Comparison of ENCODE assay signal across 21 cellular contexts in genomic region chr1:59978026-59978425, GRCh38. TPM values are rescaled to one million over a fixed set of nuclear protein-coding genes. Genes with fewer than 3 reads are reported as not detected.
DNase-seq lines count a peak whose midpoint lies in the region; FAIRE-seq and TF ChIP-seq lines count a peak whose summit lies in the region.
"Had no signal": no experiment of that assay in that cellular context is flagged by ENCODE, and none has a peak within 500 bp of the region (broad histone marks: within the 10 kb centered on the region; RNA-seq: fewer than 3 reads in every experiment).

No MANE protein-coding gene starts in this region.

- H3K36me3 ChIP-seq in mammary epithelial cell (ENCODE audit: insufficient read depth, low read length) (no peaks in the 10 kb centered on the region), neural progenitor cell (no peaks in the 10 kb centered on the region)

- H3K27ac Mint-ChIP-seq in MCF 10A (ENCODE audit: low read depth, unreplicated experiment) (no peak overlapping the region), osteocyte (ENCODE audit: unreplicated experiment) (peak overlapping the region; percentile 43), neural progenitor cell (no peak overlapping the region), endothelial cell (ENCODE audit: unreplicated experiment) (no peak overlapping the region)
- H3K27ac Mint-ChIP-seq: CD4-positive, alpha-beta T cell; GM23338; IgD-negative memory B cell had no signal

- H3F3A ChIP-seq in neural progenitor cell (ENCODE audit: low read depth), result peaks cover 16% of the 10 kb centered on the region

- no peaks in the 10 kb centered on the region for H3K4me1 Mint-ChIP-seq in MCF 10A (ENCODE audit: insufficient read depth, unreplicated experiment)
- peaks cover 16% of the 10 kb centered on the region for H3K4me1 Mint-ChIP-seq in osteocyte (ENCODE audit: unreplicated experiment)
- H3K4me1 Mint-ChIP-seq in neural progenitor cell, result peaks cover 23% of the 10 kb centered on the region
- no peaks in the 10 kb centered on the region for H3K4me1 Mint-ChIP-seq in endothelial cell (ENCODE audit: unreplicated experiment)
- H3K4me1 Mint-ChIP-seq: GM23338 had no signal

- no peak overlapping the region for H3K9ac ChIP-seq in mammary epithelial cell (ENCODE audit: insufficient read depth, low read length)
- H3K9ac ChIP-seq in neural progenitor cell, result no peak overlapping the region

- CTCF ChIA-PET in MCF 10A (lab: Yijun Ruan, JAX) (interaction anchor here (0.6 to 9.7 kb wide), 7 partner anchors 12 to 787 kb away, joined by 3 to 88 read pairs (median 6); no protein-coding TSS in a partner anchor), mammary epithelial cell (lab: Charles Lee; ENCODE audit: low non-redundant PET) (no interaction called here)

- TF ChIP-seq CTCF in MCF 10A (IDR thresholded peaks at IDR 0.05; ENCODE audit: unreplicated experiment) (no peak), mammary epithelial cell (conservative IDR thresholded peaks at IDR 0.05 in 1 of 2, IDR thresholded peaks at IDR 0.05 in 1 of 2; ENCODE audit: extremely low read depth in 1 of 2, insufficient read depth in 1 of 2, low read depth in 1 of 2, low read length in 2 of 2) (no peak), osteocyte (IDR thresholded peaks at IDR 0.05) (no peak), D721Med (IDR thresholded peaks at IDR 0.05; ENCODE audit: insufficient read depth, missing control alignments) (no peak), neural progenitor cell (IDR thresholded peaks at IDR 0.05) (no peak), endothelial cell (IDR thresholded peaks at IDR 0.05; ENCODE audit: unreplicated experiment) (no peak)

- no TSS peak for BruUV-seq in MCF 10A (replicated peaks; lab: Mats Ljungman, UMichigan)
- BruUV-seq in mammary epithelial cell (replicated peaks; lab: Mats Ljungman, UMichigan), result no TSS peak

- H4K20me1 ChIP-seq in mammary epithelial cell (ENCODE audit: insufficient read depth, low read length) (no peaks in the 10 kb centered on the region), neural progenitor cell (ENCODE audit: low read depth) (no peaks in the 10 kb centered on the region)

- H3K36me3 Mint-ChIP-seq in MCF 10A (ENCODE audit: insufficient read depth, unreplicated experiment) (no peaks in the 10 kb centered on the region), osteocyte (ENCODE audit: unreplicated experiment) (peaks cover 2% of the 10 kb centered on the region), neural progenitor cell (no peaks in the 10 kb centered on the region), endothelial cell (ENCODE audit: low read depth, unreplicated experiment) (no peaks in the 10 kb centered on the region)
- H3K36me3 Mint-ChIP-seq: IgD-negative memory B cell had no signal

- POLR2A ChIA-PET in MCF 10A (lab: Yijun Ruan, JAX), result no interaction called here

- H2AFZ ChIP-seq in mammary epithelial cell (ENCODE audit: low read depth, low read length) (no peak overlapping the region), neural progenitor cell (replicated peaks) (no peak overlapping the region)
- H2AFZ ChIP-seq: GM23338 had no signal

- WGBS in mammary epithelial cell (ENCODE audit: low coverage, missing lambda C conversion rate), result 42% methylated on average over 1 of the region's 1 CpG

- intact Hi-C loops in MCF 10A (cut with micrococcal nuclease) (loop anchor here (5.0 to 10.0 kb wide), 2 partner anchors 789 to 867 kb away; no protein-coding TSS in a partner anchor), mammary epithelial cell (cut with micrococcal nuclease) (loop anchor here (5.0 to 10.0 kb wide), 4 partner anchors 177 to 867 kb away; no protein-coding TSS in a partner anchor)

- H3K4me2 ChIP-seq in mammary epithelial cell (ENCODE audit: insufficient read depth, low read depth, low read length), result no peak overlapping the region
- no peak overlapping the region for H3K4me2 ChIP-seq in neural progenitor cell
- H3K4me2 ChIP-seq: GM23338 had no signal

- H3K4me3 Mint-ChIP-seq in MCF 10A (ENCODE audit: unreplicated experiment) (no peak overlapping the region), osteocyte (ENCODE audit: unreplicated experiment) (no peak overlapping the region), neural progenitor cell (no peak overlapping the region), endothelial cell (ENCODE audit: unreplicated experiment) (no peak overlapping the region)
- H3K4me3 Mint-ChIP-seq: CD4-positive, alpha-beta T cell; GM23338; IgD-negative memory B cell had no signal

- H3K27me3 ChIP-seq in mammary epithelial cell (ENCODE audit: insufficient read depth, low read length) (peaks cover 7% of the 10 kb centered on the region), neural progenitor cell (peaks cover 18% of the 10 kb centered on the region)

- H3K9me3 Mint-ChIP-seq in MCF 10A (ENCODE audit: unreplicated experiment) (no peaks in the 10 kb centered on the region), osteocyte (ENCODE audit: unreplicated experiment) (no peaks in the 10 kb centered on the region), neural progenitor cell (no peaks in the 10 kb centered on the region), endothelial cell (ENCODE audit: unreplicated experiment) (no peaks in the 10 kb centered on the region)
- H3K9me3 Mint-ChIP-seq: CD4-positive, alpha-beta T cell; GM23338 had no signal

- in situ Hi-C loops in mammary epithelial cell (cut with MboI; ENCODE audit: low sequenced_read_pairs in 2 of 2), result no loop called here

- dilution Hi-C loops in mammary epithelial cell (cut with HindIII; ENCODE audit: low sequenced_read_pairs), result no loop called here

- H3K4me3 ChIP-seq in mammary epithelial cell (replicated peaks in 1 of 3; ENCODE audit: insufficient read depth in 1 of 3, low read depth in 2 of 3, low read length in 3 of 3), result no peak overlapping the region
- no peak overlapping the region for H3K4me3 ChIP-seq in neural progenitor cell
- H3K4me3 ChIP-seq: GM23338 had no signal

- H3K9me3 ChIP-seq in mammary epithelial cell (replicated peaks; ENCODE audit: insufficient read depth, low read length) (no peaks in the 10 kb centered on the region), neural progenitor cell (ENCODE audit: low read depth) (no peaks in the 10 kb centered on the region)
- H3K9me3 ChIP-seq: Caco-2 had no signal

- FAIRE-seq in D721Med (lab: Jason Lieb, UNC), result no peak
- FAIRE-seq: A204.1 had no signal

- H3K79me2 ChIP-seq in mammary epithelial cell (ENCODE audit: insufficient read depth, low read length) (no peaks in the 10 kb centered on the region), neural progenitor cell (ENCODE audit: low read depth) (no peaks in the 10 kb centered on the region)

- DNase-seq in MCF 10A (ENCODE audit: unreplicated experiment) (peak; percentile 35), mammary epithelial cell (no peak), fibroblast of peridontal ligament (ENCODE audit: extremely low read depth) (peak; percentile 58), osteocyte (ENCODE audit: extremely low spot score, unreplicated experiment) (no peak), D721Med (ENCODE audit: insufficient read length, low spot score) (no peak), neural progenitor cell (ENCODE audit: low spot score) (no peak), SK-N-DZ (ENCODE audit: low spot score) (no peak), endothelial cell (ENCODE audit: low spot score) (no peak)
- DNase-seq: Caco-2; CD4-positive, alpha-beta T cell; HCEC 1CT; Karpas-422; MM.1S; NCI-H1105; NCI-H2081; NCI-H2171 treated with DMSO at 0.1 percent for 48 hours; NCI-H526 treated with DMSO at 0.1 percent for 48 hours had no signal

- H3K4me1 ChIP-seq in mammary epithelial cell (ENCODE audit: insufficient read depth, low read length) (no peaks in the 10 kb centered on the region), neural progenitor cell (peaks cover 22% of the 10 kb centered on the region)
- H3K4me1 ChIP-seq: Caco-2 had no signal

- H3K27me3 Mint-ChIP-seq in MCF 10A (ENCODE audit: insufficient read depth, unreplicated experiment) (peaks cover 50% of the 10 kb centered on the region), osteocyte (ENCODE audit: unreplicated experiment) (no peaks in the 10 kb centered on the region), neural progenitor cell (ENCODE audit: insufficient read depth, low read depth) (peaks cover 8% of the 10 kb centered on the region), endothelial cell (ENCODE audit: unreplicated experiment) (peaks cover under 1% of the 10 kb centered on the region)

- H3K27ac ChIP-seq in mammary epithelial cell (ENCODE audit: insufficient read depth, low read depth, low read length), result no peak overlapping the region
- no peak overlapping the region for H3K27ac ChIP-seq in neural progenitor cell
- H3K27ac ChIP-seq: HL-60 had no signal

RNA-seq across cellular contexts. Expression of gene CYP2J2, which starts 51.5 kb away (rescaled TPM):
- total RNA-seq in MCF 10A (2022), result 0.25 and 0.42 TPM in 2 replicates
- 1 to 10 TPM; 1.1 to 3.2 TPM for total RNA-seq in mammary epithelial cell
- polyA plus RNA-seq in mammary epithelial cell, result 0.92 TPM
- polyA minus RNA-seq in mammary epithelial cell, result not detected
- total RNA-seq in osteocyte, result 0.13 TPM in 1 of 2 replicates, not detected in the other
- 0.07 and 0.19 TPM in 2 replicates for total RNA-seq in neural progenitor cell (ENCODE audit: low replicate concordance)
- polyA plus RNA-seq in SK-N-DZ (2014; cell fraction: cytosol; rRNA removed), result 0.57 and 1.3 TPM in 2 replicates
- 1.2 and 2.0 TPM in 2 replicates for polyA plus RNA-seq in SK-N-DZ (2014; cell fraction: nucleus; rRNA removed)
- 0.64 TPM for total RNA-seq in endothelial cell (ENCODE audit: unreplicated experiment)

Comparison
In these comparisons a context has a peak if more than half of its experiments do, and no peak if none do; other contexts are left out.
1. DNase-seq: peak in MCF 10A (single experiment) and fibroblast of peridontal ligament (single experiment); none in mammary epithelial cell (single experiment), osteocyte (single experiment), D721Med (single experiment), neural progenitor cell (single experiment), SK-N-DZ (single experiment) and endothelial cell (single experiment).